18 cellular contexts compared by ENCODE assay signal in the genomic region with DNA sequence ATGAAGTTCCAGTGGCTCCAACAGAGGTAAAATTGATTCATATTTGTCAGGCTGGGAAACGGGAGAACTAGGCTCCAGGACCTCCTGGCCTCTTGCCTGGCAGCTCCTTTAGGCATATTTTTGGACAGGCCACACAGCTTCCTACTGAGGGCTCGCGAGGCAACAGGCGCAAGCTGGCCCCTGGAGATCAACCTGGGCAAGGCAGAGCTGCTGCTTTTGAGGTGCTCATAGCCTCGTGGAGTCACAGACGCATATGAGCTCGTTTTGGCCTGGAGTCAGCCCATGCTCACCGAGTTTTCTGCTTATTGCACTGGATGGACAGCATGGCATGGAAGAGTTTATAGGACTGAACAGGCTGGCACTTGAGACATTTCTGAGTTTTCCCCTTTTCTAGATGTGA.
DNase-seq lines count a peak whose midpoint lies in the region; ATAC-seq and TF ChIP-seq lines count a peak whose summit lies in the region.
"Had no signal": no experiment of that assay in that cellular context is flagged by ENCODE, and none has a peak within 500 bp of the region (broad histone marks: within the 10 kb centered on the region; RNA-seq: fewer than 3 reads in every experiment).

No MANE protein-coding gene starts in this region.

- H3K27me3 ChIP-seq in neuronal stem cell (ENCODE audit: control insufficient read depth in 3 of 3, insufficient read depth in 3 of 3, low read depth in 1 of 3, low read length in 3 of 3) (no peaks in the 10 kb centered on the region), vagina (no peaks in the 10 kb centered on the region)
- H3K27me3 ChIP-seq: BE2C had no signal

- ATAC-seq in HG03460 (IDR thresholded peaks at IDR 0.05; ENCODE audit: unreplicated experiment): no peak

- H3K23ac ChIP-seq in neuronal stem cell (ENCODE audit: low read depth, low read length, poor library complexity): peak overlapping the region; percentile 25

- no peak overlapping the region for H4K8ac ChIP-seq in neuronal stem cell (ENCODE audit: low read depth, low read length)

- H3K18ac ChIP-seq in neuronal stem cell (ENCODE audit: low read length): peak overlapping the region; percentile 67

- CTCF ChIA-PET in activated naive CD4-positive, alpha-beta T cell treated with anti-CD3 and anti-CD28 coated beads, Interleukin-2, amount 10 ng/mL, durations not matched to agents 7 days and 5 days (lab: Charles Lee): interaction anchor here (0.6 to 14.7 kb wide), 13 partner anchors 10 to 814 kb away, joined by 3 to 535 read pairs (median 5); no protein-coding TSS in a partner anchor
- CTCF ChIA-PET in activated naive CD4-positive, alpha-beta T cell treated with anti-CD3 and anti-CD28 coated beads for 36 hours (lab: Charles Lee): interaction anchor here (0.8 to 14.6 kb wide), 17 partner anchors 8 to 624 kb away, joined by 3 to 458 read pairs (median 6); no protein-coding TSS in a partner anchor

- H3K36me3 ChIP-seq in neuronal stem cell (replicated peaks in 1 of 2; ENCODE audit: control insufficient read depth in 2 of 2, insufficient read depth in 2 of 2, low read length in 2 of 2): no peaks in the 10 kb centered on the region
- H3K36me3 ChIP-seq in vagina: no peaks in the 10 kb centered on the region
- H3K36me3 ChIP-seq: BE2C, HAP-1 had no signal

- H4K91ac ChIP-seq in neuronal stem cell (ENCODE audit: low read depth, low read length, poor library complexity): no peak overlapping the region

- H3K4me1 Mint-ChIP-seq in activated naive CD4-positive, alpha-beta T cell treated with anti-CD3 and anti-CD28 coated beads, Interleukin-2, amount 10 ng/mL, durations not matched to agents 7 days and 5 days: peaks cover 4% of the 10 kb centered on the region
- peaks cover 4% of the 10 kb centered on the region for H3K4me1 Mint-ChIP-seq in activated naive CD4-positive, alpha-beta T cell treated with anti-CD3 and anti-CD28 coated beads for 36 hours (ENCODE audit: low read depth)

- H2BK12ac ChIP-seq in neuronal stem cell (ENCODE audit: low read length): no peak overlapping the region

- H3K9me3 ChIP-seq in neuronal stem cell (replicated peaks in 1 of 2; ENCODE audit: control insufficient read depth in 2 of 2, insufficient read depth in 1 of 2, low read depth in 1 of 2, low read length in 2 of 2) (no peaks in the 10 kb centered on the region), vagina (no peaks in the 10 kb centered on the region)
- H3K9me3 ChIP-seq: BE2C had no signal

- H2BK5ac ChIP-seq in neuronal stem cell (ENCODE audit: low read length): peak overlapping the region; percentile 16

- no peak overlapping the region for H3K14ac ChIP-seq in neuronal stem cell (ENCODE audit: low read length)

- no peak for TF ChIP-seq POLR2A in vagina (IDR thresholded peaks at IDR 0.05)

- no peak overlapping the region for H3K4ac ChIP-seq in neuronal stem cell (ENCODE audit: low read length)

- H3K9me3 Mint-ChIP-seq in activated naive CD4-positive, alpha-beta T cell treated with anti-CD3 and anti-CD28 coated beads, Interleukin-2, amount 10 ng/mL, durations not matched to agents 7 days and 5 days: no peaks in the 10 kb centered on the region
- no peaks in the 10 kb centered on the region for H3K9me3 Mint-ChIP-seq in activated naive CD4-positive, alpha-beta T cell treated with anti-CD3 and anti-CD28 coated beads for 36 hours

- H2AK5ac ChIP-seq in neuronal stem cell (ENCODE audit: low read depth, low read length): no peak overlapping the region

- peaks cover 0 to 2% of the 10 kb centered on the region in 2 donors for H3K4me1 ChIP-seq in neuronal stem cell (ENCODE audit: control insufficient read depth in 2 of 2, insufficient read depth in 1 of 2, low read depth in 1 of 2, low read length in 2 of 2)
- peaks cover 16% of the 10 kb centered on the region for H3K4me1 ChIP-seq in vagina

- H3K79me1 ChIP-seq in neuronal stem cell (ENCODE audit: low read depth, low read length): no peaks in the 10 kb centered on the region

- intact Hi-C loops in activated naive CD4-positive, alpha-beta T cell treated with anti-CD3 and anti-CD28 coated beads for 36 hours (cut with micrococcal nuclease): loop anchor here (10.0 kb wide), 1 partner anchor 205 kb away; no protein-coding TSS in a partner anchor
- intact Hi-C loops in vagina (cut with DNase I): loop anchor here (5.0 kb wide), 2 partner anchors 502 to 537 kb away; no protein-coding TSS in a partner anchor

- DNase-seq in activated naive CD4-positive, alpha-beta T cell treated with anti-CD3 and anti-CD28 coated beads, Interleukin-2, amount 10 ng/mL, durations not matched to agents 7 days and 5 days: peak; percentile 8
- DNase-seq in activated naive CD4-positive, alpha-beta T cell treated with anti-CD3 and anti-CD28 coated beads for 36 hours: no peak
- DNase-seq in activated CD8-positive, alpha-beta memory T cell treated with anti-CD3 and anti-CD28 coated beads, Interleukin-2, amount 50 U/mL, for 48 hours: peak; percentile 42
- DNase-seq in neuronal stem cell (ENCODE audit: low spot score): no peak
- peak; percentile 64 to 87 for DNase-seq in vagina (ENCODE audit: extremely low spot score in 2 of 2)
- DNase-seq in Ammon's horn (ENCODE audit: low spot score): no peak
- DNase-seq: BE2C, COR-L47, DMS153, GF-D8, MV-4-11, NCI-H1694 treated with DMSO at 0.1 percent for 48 hours, NCI-H2107 had no signal

- H3K4me3 ChIP-seq in neuronal stem cell (ENCODE audit: low read length in 2 of 2) (no peak overlapping the region), vagina (no peak overlapping the region)
- H3K4me3 ChIP-seq: GM12878, HAP-1 had no signal

- no peak overlapping the region for H2BK120ac ChIP-seq in neuronal stem cell (ENCODE audit: low read depth, low read length)

- no peak for TF ChIP-seq CTCF in vagina (IDR thresholded peaks at IDR 0.05)

- no peaks in the 10 kb centered on the region for H3K36me3 Mint-ChIP-seq in activated naive CD4-positive, alpha-beta T cell treated with anti-CD3 and anti-CD28 coated beads, Interleukin-2, amount 10 ng/mL, durations not matched to agents 7 days and 5 days
- no peaks in the 10 kb centered on the region for H3K36me3 Mint-ChIP-seq in activated naive CD4-positive, alpha-beta T cell treated with anti-CD3 and anti-CD28 coated beads for 36 hours (ENCODE audit: low read depth)
- H3K36me3 Mint-ChIP-seq: CD4-positive, CD25-positive, alpha-beta regulatory T cell had no signal

- no peak overlapping the region for H2BK15ac ChIP-seq in neuronal stem cell (ENCODE audit: low read length)

- H3K9ac ChIP-seq in neuronal stem cell (ENCODE audit: low read depth, low read length, poor library complexity): no peak overlapping the region
- H3K9ac ChIP-seq: KMS-11 had no signal

- no peak overlapping the region for H2AFZ ChIP-seq in neuronal stem cell (ENCODE audit: low read length)

- peaks cover 3% of the 10 kb centered on the region for H3K27me3 Mint-ChIP-seq in activated naive CD4-positive, alpha-beta T cell treated with anti-CD3 and anti-CD28 coated beads, Interleukin-2, amount 10 ng/mL, durations not matched to agents 7 days and 5 days
- no peaks in the 10 kb centered on the region for H3K27me3 Mint-ChIP-seq in activated naive CD4-positive, alpha-beta T cell treated with anti-CD3 and anti-CD28 coated beads for 36 hours (ENCODE audit: low read depth)

- no peak overlapping the region for H3K4me3 Mint-ChIP-seq in activated naive CD4-positive, alpha-beta T cell treated with anti-CD3 and anti-CD28 coated beads, Interleukin-2, amount 10 ng/mL, durations not matched to agents 7 days and 5 days
- no peak overlapping the region for H3K4me3 Mint-ChIP-seq in activated naive CD4-positive, alpha-beta T cell treated with anti-CD3 and anti-CD28 coated beads for 36 hours
- H3K4me3 Mint-ChIP-seq: CD4-positive, CD25-positive, alpha-beta regulatory T cell had no signal

- no peak overlapping the region for H3K27ac Mint-ChIP-seq in activated naive CD4-positive, alpha-beta T cell treated with anti-CD3 and anti-CD28 coated beads, Interleukin-2, amount 10 ng/mL, durations not matched to agents 7 days and 5 days
- no peak overlapping the region for H3K27ac Mint-ChIP-seq in activated naive CD4-positive, alpha-beta T cell treated with anti-CD3 and anti-CD28 coated beads for 36 hours

- no peak overlapping the region for H3K4me2 ChIP-seq in neuronal stem cell (ENCODE audit: insufficient read depth, low read length, poor library complexity, severe bottlenecking)
- H3K4me2 ChIP-seq: KMS-11 had no signal

- H3K27ac ChIP-seq in neuronal stem cell (replicated peaks; ENCODE audit: low read length) (no peak overlapping the region), vagina (peak overlapping the region; percentile 7)
- H3K27ac ChIP-seq: KMS-11 had no signal

- WGBS in neuronal stem cell (ENCODE audit: extremely low coverage in 2 of 2, insufficient read length in 2 of 2, insufficient replicate concordance in 1 of 2), 2 donors: no CpG with 5 or more reads among the region's 8 CpGs

Comparison
In these comparisons a context has a peak if more than half of its experiments do, and no peak if none do; other contexts are left out.
1. DNase-seq: peak in activated naive CD4-positive, alpha-beta T cell treated with anti-CD3 and anti-CD28 coated beads, Interleukin-2, amount 10 ng/mL, durations not matched to agents 7 days and 5 days (single experiment), activated CD8-positive, alpha-beta memory T cell treated with anti-CD3 and anti-CD28 coated beads, Interleukin-2, amount 50 U/mL, for 48 hours (single experiment) and vagina (2 of 2); none in activated naive CD4-positive, alpha-beta T cell treated with anti-CD3 and anti-CD28 coated beads for 36 hours (single experiment), neuronal stem cell (single experiment) and Ammon's horn (single experiment).